Comparison of ENCODE assay signal across 18 cellular contexts in the genomic region with DNA sequence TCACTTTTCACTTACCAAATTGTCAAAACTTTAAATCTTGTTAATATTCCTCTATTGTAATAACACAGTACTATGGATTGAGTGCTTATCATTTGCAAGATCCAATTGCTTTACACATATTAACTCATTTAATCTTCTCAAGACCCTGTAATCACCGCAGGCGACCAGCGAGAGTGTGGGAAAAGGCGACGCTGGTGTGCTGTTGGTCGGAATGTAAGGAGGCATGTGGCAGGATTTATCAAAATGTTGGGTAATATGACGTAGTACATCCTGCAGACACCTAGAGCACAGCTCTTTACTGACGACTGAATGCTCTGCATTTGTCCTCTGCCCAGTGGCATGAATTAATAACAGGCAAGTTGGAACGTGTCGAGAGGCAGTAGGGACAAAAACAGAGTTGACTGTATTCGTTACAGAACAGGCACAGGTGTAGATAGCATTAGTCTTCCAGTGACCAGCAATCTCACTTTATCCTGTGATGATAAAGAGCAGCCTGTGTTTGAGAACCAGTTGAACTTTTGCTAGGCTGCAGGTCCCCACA.
DNase-seq lines count a peak whose midpoint lies in the region; ATAC-seq and TF ChIP-seq lines count a peak whose summit lies in the region.
"Had no signal": no experiment of that assay in that cellular context is flagged by ENCODE, and none has a peak within 500 bp of the region (broad histone marks: within the 10 kb centered on the region; RNA-seq: fewer than 3 reads in every experiment).

No MANE protein-coding gene starts in this region.

- H3K4me1 ChIP-seq in breast epithelium (peaks cover 4 to 13% of the 10 kb centered on the region in 2 donors), stomach smooth muscle (ENCODE audit: control insufficient read depth, insufficient read depth, low read length) (peaks cover 22% of the 10 kb centered on the region)
- H3K4me1 ChIP-seq: right lobe of liver had no signal

- peaks cover 26% of the 10 kb centered on the region for H3K4me1 Mint-ChIP-seq in MCF 10A (ENCODE audit: insufficient read depth, unreplicated experiment)

- H3K27me3 ChIP-seq in breast epithelium: no peaks in the 10 kb centered on the region
- no peaks in the 10 kb centered on the region for H3K27me3 ChIP-seq in stomach smooth muscle (ENCODE audit: control insufficient read depth in 1 of 2, insufficient read depth in 2 of 2, low read length in 2 of 2)
- H3K27me3 ChIP-seq: MG63, right lobe of liver had no signal

- no peak for ATAC-seq in GM18867 (IDR thresholded peaks at IDR 0.05; ENCODE audit: unreplicated experiment)
- ATAC-seq: right lobe of liver, T-cell had no signal

- H3K4me3 ChIP-seq in breast epithelium (no peak overlapping the region), stomach smooth muscle (ENCODE audit: low read length in 2 of 2) (no peak overlapping the region)
- H3K4me3 ChIP-seq: MG63, right lobe of liver had no signal

- H3K9ac ChIP-seq in stomach smooth muscle (ENCODE audit: low read length in 2 of 2): no peak overlapping the region

- POLR2A ChIA-PET in MCF 10A (lab: Yijun Ruan, JAX): no interaction called here

- H3K27me3 Mint-ChIP-seq in MCF 10A (ENCODE audit: insufficient read depth, unreplicated experiment): no peaks in the 10 kb centered on the region
- H3K27me3 Mint-ChIP-seq: T-cell had no signal

- BruUV-seq in MCF 10A (replicated peaks; lab: Mats Ljungman, UMichigan): no TSS peak

- TF ChIP-seq POLR2A in breast epithelium (IDR thresholded peaks at IDR 0.05): no peak

- no peak overlapping the region for H3K4me3 Mint-ChIP-seq in MCF 10A (ENCODE audit: unreplicated experiment)
- H3K4me3 Mint-ChIP-seq: dendritic cell treated with granulocyte-macrophage colony-stimulating factor and Interleukin-4, amounts not matched to agents 40 ng/mL and 50 ng/mL, for 4 days had no signal

- no peak overlapping the region for H3K27ac Mint-ChIP-seq in MCF 10A (ENCODE audit: low read depth, unreplicated experiment)

- TF ChIP-seq CTCF in MCF 10A (IDR thresholded peaks at IDR 0.05; ENCODE audit: unreplicated experiment) (no peak), breast epithelium (IDR thresholded peaks at IDR 0.05) (no peak)

- H3K27ac ChIP-seq in breast epithelium (no peak overlapping the region), caudate nucleus (ENCODE audit: low read depth, low read length) (peak overlapping the region; percentile 81), stomach smooth muscle (ENCODE audit: low read length) (peak overlapping the region; percentile 62)
- H3K27ac ChIP-seq: right lobe of liver had no signal

- peaks cover under 1% of the 10 kb centered on the region for H3K9me3 Mint-ChIP-seq in MCF 10A (ENCODE audit: unreplicated experiment)
- H3K9me3 Mint-ChIP-seq: CD14-positive monocyte; dendritic cell treated with granulocyte-macrophage colony-stimulating factor and Interleukin-4, amounts not matched to agents 40 ng/mL and 50 ng/mL, for 4 days; T-cell had no signal

- no peaks in the 10 kb centered on the region for H3K9me3 ChIP-seq in breast epithelium
- H3K9me3 ChIP-seq in stomach smooth muscle (ENCODE audit: control insufficient read depth in 2 of 2, low read length in 2 of 2): no peaks in the 10 kb centered on the region
- H3K9me3 ChIP-seq: MG63, right lobe of liver had no signal

- intact Hi-C loops in MCF 10A (cut with micrococcal nuclease) (no loop called here), breast epithelium (cut with DNase I; ENCODE audit: low total_unique reads) (no loop called here)

- no peaks in the 10 kb centered on the region for H3K36me3 ChIP-seq in breast epithelium
- peaks cover 9 to 10% of the 10 kb centered on the region in 2 donors for H3K36me3 ChIP-seq in stomach smooth muscle (ENCODE audit: control insufficient read depth in 2 of 2, insufficient read depth in 2 of 2, low read length in 2 of 2)

- peak; percentile 42 for DNase-seq in MCF 10A (ENCODE audit: unreplicated experiment)
- DNase-seq in breast epithelium (ENCODE audit: low spot score in 2 of 2): no peak
- peak; percentile 38 for DNase-seq in NCI-H345 treated with DMSO at 0.1 percent for 48 hours (lab: John Stamatoyannopoulos, UW; ENCODE audit: unreplicated experiment)
- DNase-seq in caudate nucleus (lab: John Stamatoyannopoulos, UW): no peak
- DNase-seq in foreskin melanocyte: no peak
- no peak for DNase-seq in NK-92 treated with Interleukin-12 subunit alpha and Interleukin-12 subunit beta, amount 100 ng/mL, for 24 hours (lab: John Stamatoyannopoulos, UW)
- DNase-seq: activated naive CD4-positive, alpha-beta T cell; activated T-cell treated with anti-CD3 and anti-CD28 coated beads for 4 hours; erythroblast; MG63; NCI-H2081 treated with DMSO at 0.1 percent for 48 hours; right lobe of liver; stimulated activated naive CD4-positive, alpha-beta T cell treated with Interleukin-2 at 50 U/mL for 16 hours; T-cell had no signal

- CTCF ChIA-PET in MCF 10A (lab: Yijun Ruan, JAX): no interaction called here

- peaks cover 26% of the 10 kb centered on the region for H3K36me3 Mint-ChIP-seq in MCF 10A (ENCODE audit: insufficient read depth, unreplicated experiment)

Comparison
In these comparisons a context has a peak if more than half of its experiments do, and no peak if none do; other contexts are left out.
1. DNase-seq: peak in MCF 10A (single experiment) and NCI-H345 treated with DMSO at 0.1 percent for 48 hours (single experiment); none in breast epithelium (0 of 2), caudate nucleus (0 of 61), foreskin melanocyte (single experiment) and NK-92 treated with Interleukin-12 subunit alpha and Interleukin-12 subunit beta, amount 100 ng/mL, for 24 hours (single experiment).
2. H3K27ac ChIP-seq: peak in caudate nucleus (single experiment) and stomach smooth muscle (single experiment); none in breast epithelium (0 of 2).